ENCODE assay signal across 8 cellular contexts in genomic region chr6:170529839-170530520, GRCh38. TPM values are rescaled to one million over a fixed set of nuclear protein-coding genes. Genes with fewer than 3 reads are reported as not detected.
DNase-seq lines count a peak whose midpoint lies in the region; ATAC-seq and TF ChIP-seq lines count a peak whose summit lies in the region.

No MANE protein-coding gene starts in this region.

- no peak overlapping the region for H3K4me3 Mint-ChIP-seq in activated T-helper 17 cell treated with anti-CD3 and anti-CD28 coated beads, Interleukin-2, amount 50 U/mL, for 72 hours

- H3K79me2 ChIP-seq in osteoblast (ENCODE audit: insufficient read depth, low read length) = no peaks in the 10 kb centered on the region

- peak; percentile 97 for TF ChIP-seq CTCF in foreskin fibroblast (IDR thresholded peaks at IDR 0.05; ENCODE audit: low read depth, low read length)
- TF ChIP-seq CTCF in osteoblast (IDR thresholded peaks at IDR 0.05; ENCODE audit: extremely low read depth, low read depth, low read length) = peak; percentile 98
- TF ChIP-seq CTCF in upper lobe of right lung (IDR thresholded peaks at IDR 0.05) = peak; percentile 84

- peaks cover 18% of the 10 kb centered on the region for H3K36me3 ChIP-seq in osteoblast (ENCODE audit: insufficient read depth, low read length)
- peaks cover 25% of the 10 kb centered on the region for H3K36me3 ChIP-seq in upper lobe of right lung

- in situ Hi-C loops in KBM-7 (cut with MboI; ENCODE audit: low pct_unique_long_range_greater_than_20kb, low sequenced_read_pairs) = no loop called here

- H3K27ac ChIP-seq in osteoblast (ENCODE audit: low read depth, low read length) (no peak overlapping the region), upper lobe of right lung (no peak overlapping the region)

- no peak overlapping the region for H2AFZ ChIP-seq in osteoblast (ENCODE audit: low read length)

- ATAC-seq in GM21447 (IDR thresholded peaks at IDR 0.05; ENCODE audit: unreplicated experiment) (peak; percentile 86), upper lobe of right lung (peak; percentile 93)
- peak; percentile 80 for ATAC-seq in activated T-helper 17 cell treated with anti-CD3 and anti-CD28 coated beads, Interleukin-2, amount 50 U/mL, for 72 hours (replicated peaks)

- H3K4me1 ChIP-seq in osteoblast (ENCODE audit: insufficient read depth, low read length) (peaks cover 5% of the 10 kb centered on the region), upper lobe of right lung (no peaks in the 10 kb centered on the region)

- H3K27me3 ChIP-seq in osteoblast (ENCODE audit: insufficient read depth, low read length) (no peaks in the 10 kb centered on the region), upper lobe of right lung (no peaks in the 10 kb centered on the region)

- H3K4me3 ChIP-seq in foreskin fibroblast (ENCODE audit: low read depth in 1 of 2, low read length in 2 of 2) (no peak overlapping the region), osteoblast (ENCODE audit: insufficient read depth, low read length) (no peak overlapping the region), upper lobe of right lung (no peak overlapping the region)

- H3K27me3 Mint-ChIP-seq in activated T-helper 17 cell treated with anti-CD3 and anti-CD28 coated beads, Interleukin-2, amount 50 U/mL, for 72 hours = no peaks in the 10 kb centered on the region

- peak overlapping the region; percentile 36 for H3K27ac Mint-ChIP-seq in activated T-helper 17 cell treated with anti-CD3 and anti-CD28 coated beads, Interleukin-2, amount 50 U/mL, for 72 hours

- H3K4me1 Mint-ChIP-seq in activated T-helper 17 cell treated with anti-CD3 and anti-CD28 coated beads, Interleukin-2, amount 50 U/mL, for 72 hours = no peaks in the 10 kb centered on the region

- peak; percentile 21 for DNase-seq in DMS 273 treated with DMSO at 0.1 percent for 48 hours (lab: John Stamatoyannopoulos, UW)
- DNase-seq in KBM-7 = peak; percentile 68
- peak; percentile 78 for DNase-seq in RPMI8226
- DNase-seq in foreskin fibroblast = peak; percentile 65 to 88
- peak; percentile 80 for DNase-seq in osteoblast (ENCODE audit: insufficient read length, low spot score, missing footprints)
- peak; percentile 72 for DNase-seq in upper lobe of right lung

- no peaks in the 10 kb centered on the region for H3K9me3 Mint-ChIP-seq in activated T-helper 17 cell treated with anti-CD3 and anti-CD28 coated beads, Interleukin-2, amount 50 U/mL, for 72 hours

- H3K4me2 ChIP-seq in osteoblast (ENCODE audit: insufficient read depth, low read length) = peak overlapping the region; percentile 5

- no peaks in the 10 kb centered on the region for H3K9me3 ChIP-seq in osteoblast (ENCODE audit: low read depth, low read length)
- H3K9me3 ChIP-seq in upper lobe of right lung = no peaks in the 10 kb centered on the region

- H4K20me1 ChIP-seq in osteoblast (ENCODE audit: insufficient read depth, low read length) = peaks cover 7% of the 10 kb centered on the region

- intact Hi-C loops in upper lobe of right lung (cut with DNase I) = no loop called here

- H3K36me3 Mint-ChIP-seq in activated T-helper 17 cell treated with anti-CD3 and anti-CD28 coated beads, Interleukin-2, amount 50 U/mL, for 72 hours (ENCODE audit: low read depth) = no peaks in the 10 kb centered on the region

RNA-seq across cellular contexts. Expression of gene PSMB1, which starts 23.1 kb away (rescaled TPM):
- 100 to 1,000 TPM; 183 to 201 TPM for total RNA-seq in activated T-helper 17 cell treated with anti-CD3 and anti-CD28 coated beads, Interleukin-2, amount 50 U/mL, for 72 hours
- 265 and 279 TPM in 2 replicates for total RNA-seq in osteoblast
- total RNA-seq in upper lobe of right lung = 111 TPM

RNA-seq across cellular contexts. Expression of gene TBP, which starts 24.2 kb away (rescaled TPM):
- 10 to 100 TPM; 16.8 to 25.6 TPM for total RNA-seq in activated T-helper 17 cell treated with anti-CD3 and anti-CD28 coated beads, Interleukin-2, amount 50 U/mL, for 72 hours
- total RNA-seq in osteoblast = 11.9 and 15.0 TPM in 2 replicates
- 12.8 TPM for total RNA-seq in upper lobe of right lung

RNA-seq across cellular contexts. Expression of gene PDCD2, which starts 54.5 kb away (rescaled TPM):
- total RNA-seq in activated T-helper 17 cell treated with anti-CD3 and anti-CD28 coated beads, Interleukin-2, amount 50 U/mL, for 72 hours = 100 to 1,000 TPM in 1 of 2 donors, 10 to 100 TPM in 1; 61.3 to 128 TPM
- total RNA-seq in osteoblast (62.2 and 69.5 TPM in 2 replicates), upper lobe of right lung (41.3 TPM)

Comparison
In these comparisons a context has a peak if more than half of its experiments do, and no peak if none do; other contexts are left out.
1. DNase-seq: peak in every context shown above with its lines; median percentile 80 in osteoblast; 78 in RPMI8226; 76 in foreskin fibroblast; 72 in upper lobe of right lung; 68 in KBM-7; 21 in DMS 273 treated with DMSO at 0.1 percent for 48 hours.